ENCODE assay signal across 8 cellular contexts in the genomic region with DNA sequence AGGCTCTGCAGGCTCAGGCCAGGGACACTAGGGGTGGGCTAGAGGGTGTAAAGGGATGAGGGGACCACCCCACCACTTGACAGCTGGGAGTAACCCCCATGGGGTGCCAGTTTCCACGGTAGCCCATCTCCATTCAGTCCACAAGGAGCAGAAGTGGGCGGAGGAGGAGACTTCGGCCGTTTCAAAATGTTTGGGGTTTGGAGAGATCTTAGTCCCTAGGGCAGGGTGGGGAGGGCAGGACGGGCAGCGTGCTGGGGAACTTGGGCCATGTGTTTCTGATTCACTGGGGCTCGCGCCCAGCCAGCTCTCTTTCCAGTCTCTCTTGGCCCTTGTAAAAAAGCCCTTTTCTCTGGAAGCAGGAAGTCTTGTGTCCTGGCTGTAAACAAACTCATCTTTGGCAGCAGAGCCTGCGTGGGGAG. TPM values are rescaled to one million over a fixed set of nuclear protein-coding genes. Genes with fewer than 3 reads are reported as not detected.
A peak's percentile ranks its signal among the peaks of the same experiment; 100 is the strongest.
DNase-seq lines count a peak whose midpoint lies in the region; ATAC-seq and TF ChIP-seq lines count a peak whose summit lies in the region.
"Had no signal": no experiment of that assay in that cellular context is flagged by ENCODE, and none has a peak within 500 bp of the region (broad histone marks: within the 10 kb centered on the region; RNA-seq: fewer than 3 reads in every experiment).

No MANE protein-coding gene starts in this region.

- TF ChIP-seq CTCF in chondrocyte (IDR thresholded peaks at IDR 0.05) = no peak
- no peak for TF ChIP-seq CTCF in lung (IDR thresholded peaks at IDR 0.05; ENCODE audit: control extremely low read depth, extremely low read depth)
- TF ChIP-seq CTCF in upper lobe of right lung (IDR thresholded peaks at IDR 0.05) = no peak

- no peaks in the 10 kb centered on the region for H3K79me2 ChIP-seq in Karpas-422 (ENCODE audit: low read length)

- H2AFZ ChIP-seq in Karpas-422 (ENCODE audit: low read length) = peak overlapping the region; percentile 69; the same call in 1 of the 2 replicates

- H3K27ac ChIP-seq in Karpas-422 (ENCODE audit: low read length) (no peak overlapping the region), lung (ENCODE audit: low read depth in 1 of 2, low read length in 1 of 2) (peak overlapping the region; percentile 94 to 96), upper lobe of right lung (peak overlapping the region; percentile 89)

- peak overlapping the region; percentile 67; the same call in 1 of the 2 replicates for H3K4me3 ChIP-seq in Karpas-422 (ENCODE audit: low read length)
- H3K4me3 ChIP-seq in lung = no peak overlapping the region
- no peak overlapping the region for H3K4me3 ChIP-seq in upper lobe of right lung

- H4K20me1 ChIP-seq in Karpas-422 (ENCODE audit: insufficient read depth, low read depth, low read length) = no peaks in the 10 kb centered on the region

- WGBS in lung, 2 donors = 25 to 38% methylated on average over 9 of the region's 9 CpGs

- H3K4me1 Mint-ChIP-seq in chondrocyte (ENCODE audit: low read depth) = peaks cover 46% of the 10 kb centered on the region

- H3K9ac ChIP-seq in Karpas-422 (ENCODE audit: low read length) = peak overlapping the region; percentile 77

- peak; percentile 49 for DNase-seq in Karpas-422
- DNase-seq in chondrocyte (ENCODE audit: low spot score) = no peak
- DNase-seq in lung (ENCODE audit: low spot score) = peak; percentile 58
- DNase-seq in upper lobe of right lung = peak; percentile 86
- no peak for DNase-seq in activated CD4-positive, CD25-positive, alpha-beta regulatory T cell treated with anti-CD3 and anti-CD28 coated beads, Interleukin-2, amount 50 U/mL, for 72 hours
- DNase-seq: activated effector memory CD4-positive, alpha-beta T cell treated with anti-CD3 and anti-CD28 coated beads, Interleukin-2, amount 50 U/mL, for 16 hours had no signal

- intact Hi-C loops in upper lobe of right lung (cut with DNase I) = no loop called here

- H3K9me3 ChIP-seq in Karpas-422 (ENCODE audit: low read length) = no peaks in the 10 kb centered on the region
- H3K9me3 ChIP-seq in lung (ENCODE audit: control insufficient read depth in 2 of 2, insufficient read depth in 1 of 2, low read length in 1 of 2) = no peaks in the 10 kb centered on the region
- H3K9me3 ChIP-seq in upper lobe of right lung = no peaks in the 10 kb centered on the region

- H3K27ac Mint-ChIP-seq in chondrocyte (ENCODE audit: unreplicated experiment) = peak overlapping the region; percentile 91

- no peaks in the 10 kb centered on the region for H3K9me2 ChIP-seq in Karpas-422 (replicated peaks; ENCODE audit: insufficient read depth, low read length)

- no peaks in the 10 kb centered on the region for H3K9me3 Mint-ChIP-seq in chondrocyte (ENCODE audit: low read depth)

- H3K36me3 Mint-ChIP-seq in chondrocyte (ENCODE audit: low read depth) = no peaks in the 10 kb centered on the region

- no peaks in the 10 kb centered on the region for H3K27me3 ChIP-seq in Karpas-422 (ENCODE audit: low read length)
- H3K27me3 ChIP-seq in lung (ENCODE audit: control insufficient read depth, insufficient read depth) = no peaks in the 10 kb centered on the region
- no peaks in the 10 kb centered on the region for H3K27me3 ChIP-seq in upper lobe of right lung

- H3K36me3 ChIP-seq in Karpas-422 (ENCODE audit: insufficient read depth, low read length) (no peaks in the 10 kb centered on the region), lung (ENCODE audit: control insufficient read depth in 2 of 2, insufficient read depth in 2 of 2, low read length in 2 of 2) (no peaks in the 10 kb centered on the region), upper lobe of right lung (no peaks in the 10 kb centered on the region)

- H3K4me3 Mint-ChIP-seq in chondrocyte (ENCODE audit: unreplicated experiment) = no peak overlapping the region

- H3K4me2 ChIP-seq in Karpas-422 (ENCODE audit: low read depth, low read length, poor library complexity, severe bottlenecking) = peak overlapping the region; percentile 78

- peak; percentile 70 for ATAC-seq in lung (ENCODE audit: insufficient read depth, low FRiP score)
- peak; percentile 60 for ATAC-seq in upper lobe of right lung
- ATAC-seq in GM21515 (IDR thresholded peaks at IDR 0.05; ENCODE audit: unreplicated experiment) = no peak
- ATAC-seq in GM19467 (IDR thresholded peaks at IDR 0.05; ENCODE audit: unreplicated experiment) = no peak

- H3K4me1 ChIP-seq in Karpas-422 (ENCODE audit: low read length) (peaks cover 26% of the 10 kb centered on the region), lung (ENCODE audit: control insufficient read depth in 2 of 2, insufficient read depth in 2 of 2, low read length in 2 of 2) (peaks cover 0 to 34% of the 10 kb centered on the region in 2 donors), upper lobe of right lung (peaks cover 62% of the 10 kb centered on the region)

- H3K27me3 Mint-ChIP-seq in chondrocyte (ENCODE audit: low read depth) = no peaks in the 10 kb centered on the region

RNA-seq across cellular contexts. Expression of gene CYGB, which starts 8.3 kb away (rescaled TPM):
- 0.07 TPM in 1 of 2 replicates, not detected in the other for total RNA-seq in Karpas-422 (2014; rRNA removed; shearing (Covaris generic); ENCODE audit: low replicate concordance)
- total RNA-seq in chondrocyte = 0.48 to 5.4 TPM (median 4.6 TPM) in 3 replicates
- 10 to 100 TPM; 15.9 to 20.0 TPM for total RNA-seq in lung
- polyA plus RNA-seq in lung = 10 to 100 TPM; 21.4 to 30.4 TPM
- total RNA-seq in upper lobe of right lung = 34.3 TPM

RNA-seq across cellular contexts. Expression of gene PRCD, which starts 10.6 kb away (rescaled TPM):
- total RNA-seq in Karpas-422 (2014; rRNA removed; shearing (Covaris generic); ENCODE audit: low replicate concordance) = 0.37 and 0.69 TPM in 2 replicates
- total RNA-seq in chondrocyte (0.55 to 1.0 TPM (median 0.92 TPM) in 3 replicates), lung (10 to 100 TPM in 1 of 2 donors, 1 to 10 TPM in 1; 3.3 to 11.3 TPM), upper lobe of right lung (7.7 TPM)
- 1 to 10 TPM; 2.0 to 7.9 TPM for polyA plus RNA-seq in lung

RNA-seq across cellular contexts. Expression of gene RHBDF2, which starts 28.0 kb away (rescaled TPM):
- total RNA-seq in Karpas-422 (2014; rRNA removed; shearing (Covaris generic); ENCODE audit: low replicate concordance) = 5.1 and 5.4 TPM in 2 replicates
- total RNA-seq in chondrocyte = 4.7 to 5.4 TPM (median 4.9 TPM) in 3 replicates
- total RNA-seq in lung = 10 to 100 TPM; 22.7 to 56.5 TPM
- polyA plus RNA-seq in lung = 100 to 1,000 TPM in 1 of 2 donors, 10 to 100 TPM in 1; 20.1 to 116 TPM
- 46.4 TPM for total RNA-seq in upper lobe of right lung

RNA-seq across cellular contexts. Expression of gene ST6GALNAC2, which starts 56.4 kb away (rescaled TPM):
- total RNA-seq in Karpas-422 (2014; rRNA removed; shearing (Covaris generic); ENCODE audit: low replicate concordance) = not detected in 2 replicates
- 1.5 to 3.0 TPM (median 2.8 TPM) in 3 replicates for total RNA-seq in chondrocyte
- 10 to 100 TPM; 20.8 to 38.0 TPM for total RNA-seq in lung
- 10 to 100 TPM; 12.1 to 15.4 TPM for polyA plus RNA-seq in lung
- total RNA-seq in upper lobe of right lung = 24.5 TPM

Comparison
In these comparisons a context has a peak if more than half of its experiments do, and no peak if none do; other contexts are left out.
1. DNase-seq: peak in Karpas-422 (single experiment), lung (single experiment) and upper lobe of right lung (single experiment); none in chondrocyte (single experiment) and activated CD4-positive, CD25-positive, alpha-beta regulatory T cell treated with anti-CD3 and anti-CD28 coated beads, Interleukin-2, amount 50 U/mL, for 72 hours (single experiment).
2. ATAC-seq: peak in lung (single experiment) and upper lobe of right lung (single experiment); none in GM21515 (single experiment) and GM19467 (single experiment).